Comparison of ENCODE assay signal across 14 cellular contexts in genomic region chr6:33607126-33607783, GRCh38.
"Had no signal": no experiment of that assay in that cellular context is flagged by ENCODE, and none has a peak within 500 bp of the region (broad histone marks: within the 10 kb centered on the region; RNA-seq: fewer than 3 reads in every experiment).

No MANE protein-coding gene starts in this region.

- H3K4me3 ChIP-seq: esophagus squamous epithelium, lower lobe of right lung, tibial artery had no signal

- H3K27me3 Mint-ChIP-seq: activated naive CD8-positive, alpha-beta T cell had no signal

- H3K9me3 Mint-ChIP-seq: activated T-cell treated with anti-CD3 and anti-CD28 coated beads, Interleukin-2, amount 50 U/mL, for 72 hours; T-helper 1 cell treated with Interleukin-12 subunit alpha and Interleukin-12 subunit beta and Interleukin-4 antibody, amounts not matched to agents 30 μg/mL and 1 μg/mL, for 36 hours had no signal

- H3K4me3 Mint-ChIP-seq: activated naive CD8-positive, alpha-beta T cell; activated T-cell treated with anti-CD3 and anti-CD28 coated beads, Interleukin-2, amount 50 U/mL, for 72 hours; T-helper 1 cell treated with Interleukin-12 subunit alpha and Interleukin-12 subunit beta and Interleukin-4 antibody, amounts not matched to agents 30 μg/mL and 1 μg/mL, for 36 hours had no signal

- H3K9me3 ChIP-seq: esophagus squamous epithelium, lower lobe of right lung had no signal

- DNase-seq: activated gamma-delta T cell; amniotic stem cell; effector CD8-positive, alpha-beta T cell; esophagus squamous epithelium; islet precursor cell; lower lobe of right lung; occipital lobe; substantia nigra; WERI-Rb-1 had no signal

- H3K27ac ChIP-seq: esophagus squamous epithelium, lower lobe of right lung, tibial artery, WERI-Rb-1 had no signal

- H3K27ac Mint-ChIP-seq: activated naive CD8-positive, alpha-beta T cell; activated T-cell treated with anti-CD3 and anti-CD28 coated beads, Interleukin-2, amount 50 U/mL, for 72 hours; progenitor cell of endocrine pancreas; T-helper 1 cell treated with Interleukin-12 subunit alpha and Interleukin-12 subunit beta and Interleukin-4 antibody, amounts not matched to agents 30 μg/mL and 1 μg/mL, for 36 hours had no signal

- H3K36me3 ChIP-seq: esophagus squamous epithelium, lower lobe of right lung, tibial artery, WERI-Rb-1 had no signal
